8 cellular contexts compared by ENCODE assay signal in genomic region chr4:42282081-42282901, GRCh38.
A peak's percentile ranks its signal among the peaks of the same experiment; 100 is the strongest.
DNase-seq lines count a peak whose midpoint lies in the region; ATAC-seq and TF ChIP-seq lines count a peak whose summit lies in the region.

No MANE protein-coding gene starts in this region.

- peak in 1 of 2 donors; percentile 90 for TF ChIP-seq EP300 in tibial nerve (IDR thresholded peaks at IDR 0.05)

- no peaks in the 10 kb centered on the region for H3K36me3 Mint-ChIP-seq in HFFc6 (ENCODE audit: low read depth)

- intact Hi-C loops in right lobe of liver (cut with DNase I) = loop anchor here (10.0 kb wide), 1 partner anchor 233 kb away; no protein-coding TSS in a partner anchor

- TF ChIP-seq CTCF in AG10803 (conservative IDR thresholded peaks at IDR 0.05; ENCODE audit: low read length) (peak; percentile 67), GM12872 (IDR thresholded peaks at IDR 0.05; ENCODE audit: insufficient read depth, low read depth, low read length) (peak; percentile 65), HFFc6 (IDR thresholded peaks at IDR 0.05) (peak; percentile 85), coronary artery (IDR thresholded peaks at IDR 0.05) (peak; percentile 46), right lobe of liver (IDR thresholded peaks at IDR 0.05) (peak; percentile 52 to 74 (median 71)), tibial nerve (IDR thresholded peaks at IDR 0.05) (peak; percentile 56 to 80 (median 70))

- DNase-seq in AG10803 (ENCODE audit: low read depth) (peak; percentile 50), HFFc6 (peak; percentile 40), LoVo (ENCODE audit: low spot score) (peak; percentile 70), RKO (ENCODE audit: low spot score) (peak; percentile 79), coronary artery (ENCODE audit: low spot score) (no peak), right lobe of liver (no peak), tibial nerve (ENCODE audit: low spot score in 2 of 2) (peak; percentile 51 to 88)

- no peaks in the 10 kb centered on the region; the same call in none of the 2 replicates for H3K27me3 Mint-ChIP-seq in HFFc6 (ENCODE audit: insufficient read depth)

- peak; percentile 85 to 95 (median 92) for ATAC-seq in right lobe of liver

- H3K9me3 Mint-ChIP-seq in HFFc6 = peaks cover 4% of the 10 kb centered on the region; the same call in 1 of the 2 replicates

- no peak overlapping the region for H3K27ac Mint-ChIP-seq in HFFc6

- no peak overlapping the region for H3K4me3 Mint-ChIP-seq in HFFc6

- no peaks in the 10 kb centered on the region for H3K36me3 ChIP-seq in right lobe of liver
- H3K36me3 ChIP-seq in tibial nerve = no peaks in the 10 kb centered on the region

- H3K4me3 ChIP-seq in AG10803 (ENCODE audit: low read length) (no peak overlapping the region), coronary artery (peak overlapping the region; percentile 36), right lobe of liver (no peak overlapping the region), tibial nerve (no peak overlapping the region)

- 10% methylated on average over 10 of the region's 12 CpGs for WGBS in right lobe of liver (ENCODE audit: insufficient coverage, low coverage, low lambda C conversion rate, missing lambda C conversion rate)
- WGBS in tibial nerve, 2 donors = 15 to 18% methylated on average over 12 of the region's 12 CpGs

- no peak overlapping the region for H3K27ac ChIP-seq in coronary artery
- H3K27ac ChIP-seq in right lobe of liver = no peak overlapping the region
- peak overlapping the region in 3 of 4 donors; percentile 30 to 68 (median 38) for H3K27ac ChIP-seq in tibial nerve

- H3K9me3 ChIP-seq in right lobe of liver (no peaks in the 10 kb centered on the region), tibial nerve (no peaks in the 10 kb centered on the region)

- H3K4me1 Mint-ChIP-seq in HFFc6 (ENCODE audit: low read depth) = peaks cover 12% of the 10 kb centered on the region; the same call in 1 of the 2 replicates

- H3K27me3 ChIP-seq in right lobe of liver (no peaks in the 10 kb centered on the region), tibial nerve (no peaks in the 10 kb centered on the region)

- TF ChIP-seq POLR2A in right lobe of liver (IDR thresholded peaks at IDR 0.05) (no peak), tibial nerve (IDR thresholded peaks at IDR 0.05) (no peak)

- H3K4me1 ChIP-seq in right lobe of liver = peaks cover 0 to 6% (median 0%) of the 10 kb centered on the region in 4 donors
- peaks cover 0 to 24% (median 4%) of the 10 kb centered on the region in 4 donors for H3K4me1 ChIP-seq in tibial nerve

Comparison
In these comparisons a context has a peak if more than half of its experiments do, and no peak if none do; other contexts are left out.
1. DNase-seq: peak in AG10803 (single experiment), HFFc6 (single experiment), LoVo (single experiment), RKO (single experiment) and tibial nerve (2 of 2); none in coronary artery (single experiment) and right lobe of liver (0 of 3).
2. H3K27ac ChIP-seq: peak in tibial nerve (3 of 4); none in coronary artery (0 of 2) and right lobe of liver (0 of 3).
3. Peak in every context shown above with its lines, with median percentiles within 50 percentile points of each other: CTCF ChIP-seq.